Comparison of ENCODE assay signal across 21 cellular contexts in genomic region chr5:85545129-85545528, GRCh38.
"Had no signal": no experiment of that assay in that cellular context is flagged by ENCODE, and none has a peak within 500 bp of the region (broad histone marks: within the 10 kb centered on the region; RNA-seq: fewer than 3 reads in every experiment).

No MANE protein-coding gene starts in this region.

- H3K27ac ChIP-seq: heart right ventricle, tibial nerve had no signal

- H3K4me1 Mint-ChIP-seq: activated CD4-positive, alpha-beta T cell treated with anti-CD3 and anti-CD28 coated beads, Interleukin-2, amount 10 ng/mL, durations not matched to agents 7 days and 5 days; activated naive CD4-positive, alpha-beta T cell treated with anti-CD3 and anti-CD28 coated beads, Interleukin-2, amount 50 U/mL, for 24 hours; activated naive CD8-positive, alpha-beta T cell treated with anti-CD3 and anti-CD28 coated beads, Interleukin-2, amount 50 U/mL, for 24 hours; activated T-helper 17 cell treated with anti-CD3 and anti-CD28 coated beads, Interleukin-2, amount 50 U/mL, for 72 hours; naive B cell; stimulated activated naive B cell treated with anti-CD40 and anti-IgM and Interleukin-4, amounts not matched to agents 10 μg/mL and 1 μg/mL and 100 μg/mL, for 72 hours had no signal

- H3K4me3 ChIP-seq: heart right ventricle, tibial nerve had no signal

- H3K4me1 ChIP-seq: heart right ventricle, tibial nerve had no signal

- H3K36me3 ChIP-seq: heart right ventricle, tibial nerve had no signal

- H3K27me3 ChIP-seq: heart right ventricle, tibial nerve had no signal

- H3K4me3 Mint-ChIP-seq: activated CD4-positive, alpha-beta T cell treated with anti-CD3 and anti-CD28 coated beads, Interleukin-2, amount 10 ng/mL, durations not matched to agents 7 days and 5 days; activated CD8-positive, alpha-beta T cell treated with anti-CD3 and anti-CD28 coated beads for 36 hours; activated naive CD4-positive, alpha-beta T cell treated with anti-CD3 and anti-CD28 coated beads, Interleukin-2, amount 50 U/mL, for 24 hours; activated naive CD8-positive, alpha-beta T cell treated with anti-CD3 and anti-CD28 coated beads, Interleukin-2, amount 50 U/mL, for 24 hours; activated T-cell treated with anti-CD3 and anti-CD28 coated beads, Interleukin-2, amount 50 U/mL, for 4 hours; activated T-helper 17 cell treated with anti-CD3 and anti-CD28 coated beads, Interleukin-2, amount 50 U/mL, for 72 hours; naive B cell; stimulated activated naive B cell treated with anti-CD40 and anti-IgM and Interleukin-4, amounts not matched to agents 10 μg/mL and 1 μg/mL and 100 μg/mL, for 72 hours had no signal

- H3K27ac Mint-ChIP-seq: activated CD4-positive, alpha-beta T cell treated with anti-CD3 and anti-CD28 coated beads, Interleukin-2, amount 10 ng/mL, durations not matched to agents 7 days and 5 days; activated CD8-positive, alpha-beta T cell treated with anti-CD3 and anti-CD28 coated beads for 36 hours; activated naive CD4-positive, alpha-beta T cell treated with anti-CD3 and anti-CD28 coated beads, Interleukin-2, amount 50 U/mL, for 24 hours; activated naive CD8-positive, alpha-beta T cell treated with anti-CD3 and anti-CD28 coated beads, Interleukin-2, amount 50 U/mL, for 24 hours; activated T-helper 17 cell treated with anti-CD3 and anti-CD28 coated beads, Interleukin-2, amount 50 U/mL, for 72 hours; naive B cell; stimulated activated naive B cell treated with anti-CD40 and anti-IgM and Interleukin-4, amounts not matched to agents 10 μg/mL and 1 μg/mL and 100 μg/mL, for 72 hours had no signal

- H3K9me3 ChIP-seq: tibial nerve had no signal

- H3K27me3 Mint-ChIP-seq: activated CD4-positive, alpha-beta T cell treated with anti-CD3 and anti-CD28 coated beads, Interleukin-2, amount 10 ng/mL, durations not matched to agents 7 days and 5 days; activated CD8-positive, alpha-beta T cell treated with anti-CD3 and anti-CD28 coated beads for 36 hours; activated naive CD4-positive, alpha-beta T cell treated with anti-CD3 and anti-CD28 coated beads, Interleukin-2, amount 50 U/mL, for 24 hours; activated naive CD8-positive, alpha-beta T cell treated with anti-CD3 and anti-CD28 coated beads, Interleukin-2, amount 50 U/mL, for 24 hours; activated T-helper 17 cell treated with anti-CD3 and anti-CD28 coated beads, Interleukin-2, amount 50 U/mL, for 72 hours; naive B cell; stimulated activated naive B cell treated with anti-CD40 and anti-IgM and Interleukin-4, amounts not matched to agents 10 μg/mL and 1 μg/mL and 100 μg/mL, for 72 hours had no signal

- DNase-seq: activated CD4-positive, alpha-beta T cell treated with anti-CD3 and anti-CD28 coated beads for 1 hour; activated CD4-positive, alpha-beta T cell treated with anti-CD3 and anti-CD28 coated beads, Interleukin-2, amount 10 ng/mL, durations not matched to agents 7 days and 5 days; activated CD8-positive, alpha-beta T cell treated with anti-CD3 and anti-CD28 coated beads for 36 hours; activated gamma-delta T cell treated with Interleukin-2 at 50 U/mL for 16 hours; activated naive CD8-positive, alpha-beta T cell treated with anti-CD3 and anti-CD28 coated beads, Interleukin-2, amount 50 U/mL, for 24 hours; activated T-cell treated with anti-CD3 and anti-CD28 coated beads, Interleukin-2, amount 50 U/mL, for 4 hours; amygdala; caudate nucleus; foreskin fibroblast; heart right ventricle; left cardiac atrium; left ventricle myocardium superior; naive B cell; right cardiac atrium; stimulated activated CD4-positive, alpha-beta T cell treated with anti-CD3 and anti-CD28 coated beads, Interleukin-15, amount 100 ng/mL, for 24 hours; stimulated activated CD4-positive, alpha-beta T cell treated with anti-CD3 and anti-CD28 coated beads, Interleukin-2, amount 100 ng/mL, for 24 hours; stimulated activated naive B cell treated with anti-CD40 and anti-IgM and Interleukin-4, amounts not matched to agents 10 μg/mL and 1 μg/mL and 100 μg/mL, for 72 hours; T-helper 2 cell had no signal

- H3K36me3 Mint-ChIP-seq: activated naive CD4-positive, alpha-beta T cell treated with anti-CD3 and anti-CD28 coated beads, Interleukin-2, amount 50 U/mL, for 24 hours; naive B cell; stimulated activated naive B cell treated with anti-CD40 and anti-IgM and Interleukin-4, amounts not matched to agents 10 μg/mL and 1 μg/mL and 100 μg/mL, for 72 hours had no signal
